In the genomic region with DNA sequence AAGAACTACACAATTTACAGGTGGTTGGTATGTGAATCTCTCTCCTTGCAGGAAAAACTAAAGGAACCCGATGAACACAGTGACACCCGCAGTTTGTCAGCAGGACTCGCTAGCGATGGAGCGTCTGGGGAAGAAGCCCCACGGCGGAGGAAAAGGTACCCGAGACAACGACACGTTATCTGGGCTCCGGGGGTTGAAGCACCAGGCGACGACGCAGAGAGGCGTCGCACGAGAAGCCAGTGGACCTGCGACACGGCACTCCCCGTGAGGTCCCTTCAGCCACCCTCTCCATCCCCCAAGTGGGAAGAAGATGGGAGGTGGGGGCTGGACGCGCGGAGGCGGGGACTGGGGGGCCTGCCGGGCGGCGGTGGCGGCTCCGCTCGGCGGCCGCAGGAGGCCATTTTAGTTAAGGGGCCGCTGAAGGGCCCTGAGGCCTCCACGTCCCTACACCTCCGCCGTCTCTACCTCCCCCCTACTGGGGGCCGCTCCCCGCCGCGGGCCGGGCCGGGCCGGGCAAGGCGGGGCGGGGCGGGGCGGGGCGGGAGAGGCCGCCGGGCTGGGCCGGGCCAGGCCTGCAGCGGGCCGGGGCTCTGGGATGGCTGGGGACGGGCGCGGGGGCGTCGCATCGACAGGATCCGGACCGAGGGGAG, we compare ENCODE assay signal across 8 cellular contexts. TPM values are rescaled to one million over a fixed set of nuclear protein-coding genes. Genes with fewer than 3 reads are reported as not detected.
DNase-seq lines count a peak whose midpoint lies in the region; ATAC-seq, FAIRE-seq and TF ChIP-seq lines count a peak whose summit lies in the region.

No MANE protein-coding gene starts in this region.

- no peak overlapping the region for H2AFZ ChIP-seq in OCI-LY1 (ENCODE audit: low read length)
- H2AFZ ChIP-seq in neuronal stem cell (ENCODE audit: low read length): peak overlapping the region; percentile 96

- H2BK5ac ChIP-seq in neuronal stem cell (ENCODE audit: low read length): peak overlapping the region; percentile 79

- H4K8ac ChIP-seq in neuronal stem cell (ENCODE audit: low read depth, low read length): no peak overlapping the region

- peak overlapping the region; percentile 96 for H3K4me2 ChIP-seq in OCI-LY1 (ENCODE audit: low read length)
- peak overlapping the region; percentile 95 for H3K4me2 ChIP-seq in neuronal stem cell (ENCODE audit: insufficient read depth, low read length, poor library complexity, severe bottlenecking)

- H3K4ac ChIP-seq in neuronal stem cell (ENCODE audit: low read length): no peak overlapping the region

- H3K27ac ChIP-seq in A673 (ENCODE audit: low read depth, low read length, poor library complexity, severe bottlenecking) (peak overlapping the region; percentile 90), OCI-LY1 (ENCODE audit: low read depth, low read length, poor library complexity, severe bottlenecking) (peak overlapping the region; percentile 47), neuronal stem cell (replicated peaks; ENCODE audit: low read length) (peak overlapping the region; percentile 13), thoracic aorta (peak overlapping the region; percentile 95)

- intact Hi-C loops in A673 (cut with micrococcal nuclease; ENCODE audit: unreplicated experiment): no loop called here

- H2BK120ac ChIP-seq in neuronal stem cell (ENCODE audit: low read depth, low read length): peak overlapping the region; percentile 47

- H3K18ac ChIP-seq in neuronal stem cell (ENCODE audit: low read length): peak overlapping the region; percentile 98

- no peaks in the 10 kb centered on the region for H3K27me3 ChIP-seq in A673 (replicated peaks; ENCODE audit: insufficient read depth, low read depth, low read length, poor library complexity)
- no peaks in the 10 kb centered on the region; the same call in 1 of the 2 replicates for H3K27me3 ChIP-seq in OCI-LY1 (ENCODE audit: insufficient read depth, low read length)
- peaks cover 0 to 14% (median 11%) of the 10 kb centered on the region in 3 experiments for H3K27me3 ChIP-seq in neuronal stem cell (ENCODE audit: control insufficient read depth in 3 of 3, insufficient read depth in 3 of 3, low read depth in 1 of 3, low read length in 3 of 3)
- H3K27me3 ChIP-seq in thoracic aorta (replicated peaks; ENCODE audit: insufficient read depth): no peaks in the 10 kb centered on the region

- H3K9ac ChIP-seq in OCI-LY1 (ENCODE audit: low read length): peak overlapping the region; percentile 83
- H3K9ac ChIP-seq in neuronal stem cell (ENCODE audit: low read depth, low read length, poor library complexity): peak overlapping the region; percentile 95

- peak overlapping the region; percentile 77 for H3K14ac ChIP-seq in neuronal stem cell (ENCODE audit: low read length)

- no peak overlapping the region for H2BK12ac ChIP-seq in neuronal stem cell (ENCODE audit: low read length)

- POLR2A ChIA-PET in A673 (lab: Charles Lee; ENCODE audit: low non-redundant PET): no interaction called here

- peak; percentile 36 for ATAC-seq in GM18505 (IDR thresholded peaks at IDR 0.05; ENCODE audit: unreplicated experiment)
- peak; percentile 45 for ATAC-seq in HG03045 (IDR thresholded peaks at IDR 0.05; ENCODE audit: unreplicated experiment)
- ATAC-seq in thoracic aorta (ENCODE audit: insufficient number of reproducible peaks, low FRiP score, low read depth): peak; percentile 23

- no peaks in the 10 kb centered on the region for H3K9me2 ChIP-seq in OCI-LY1 (ENCODE audit: low read depth, low read length)

- H4K20me1 ChIP-seq in OCI-LY1 (ENCODE audit: insufficient read depth, low read length): 0 out of 2 replicates have a peak, but pooled peaks cover 2% of the 10 kb centered on the region

- TF ChIP-seq POLR2A in GM18505 (IDR thresholded peaks at IDR 0.05; ENCODE audit: borderline replicate concordance, extremely low read depth, insufficient read depth, insufficient read length): no peak

- no peaks in the 10 kb centered on the region for H3F3A ChIP-seq in OCI-LY1 (ENCODE audit: insufficient read depth, low read length)

- H3K9me3 ChIP-seq in A673 (ENCODE audit: low read depth, low read length, poor library complexity, severe bottlenecking) (no peaks in the 10 kb centered on the region), OCI-LY1 (ENCODE audit: low read length) (no peaks in the 10 kb centered on the region), neuronal stem cell (replicated peaks in 1 of 2; ENCODE audit: control insufficient read depth in 2 of 2, insufficient read depth in 1 of 2, low read depth in 1 of 2, low read length in 2 of 2) (peaks cover 0 to 10% of the 10 kb centered on the region in 2 donors), thoracic aorta (no peaks in the 10 kb centered on the region)

- H4K91ac ChIP-seq in neuronal stem cell (ENCODE audit: low read depth, low read length, poor library complexity): no peak overlapping the region

- no peak for FAIRE-seq in frontal cortex (lab: Jason Lieb, UNC)

- no peak overlapping the region for H2BK15ac ChIP-seq in neuronal stem cell (ENCODE audit: low read length)

- peak; percentile 64 for DNase-seq in A673 (ENCODE audit: low spot score)
- peak; percentile 84 for DNase-seq in activated effector memory CD4-positive, alpha-beta T cell treated with anti-CD3 and anti-CD28 coated beads, Interleukin-2, amount 50 U/mL, for 16 hours
- peak; percentile 55 to 69 for DNase-seq in frontal cortex (ENCODE audit: low spot score in 2 of 2)
- peak; percentile 26 for DNase-seq in neuronal stem cell (ENCODE audit: low spot score)
- no peak for DNase-seq in thoracic aorta (ENCODE audit: low spot score)

- H3K79me1 ChIP-seq in neuronal stem cell (ENCODE audit: low read depth, low read length): no peaks in the 10 kb centered on the region

- no TSS peak for BruUV-seq in A673 (replicated peaks; lab: Mats Ljungman, UMichigan)

- H3K36me3 ChIP-seq in A673 (ENCODE audit: insufficient read depth, low read length, poor library complexity, severe bottlenecking) (peaks cover 13% of the 10 kb centered on the region), OCI-LY1 (ENCODE audit: insufficient read depth, low read length) (peaks cover 33% of the 10 kb centered on the region), neuronal stem cell (replicated peaks in 1 of 2; ENCODE audit: control insufficient read depth in 2 of 2, insufficient read depth in 2 of 2, low read length in 2 of 2) (peaks cover 0 to 46% of the 10 kb centered on the region in 2 donors), thoracic aorta (no peaks in the 10 kb centered on the region)

- peak overlapping the region; percentile 94 for H3K4me3 ChIP-seq in A673 (ENCODE audit: low read depth, low read length, poor library complexity, severe bottlenecking)
- peak overlapping the region; percentile 80 for H3K4me3 ChIP-seq in OCI-LY1 (ENCODE audit: low read depth, low read length, poor library complexity, severe bottlenecking)
- peak overlapping the region; percentile 92 to 99 for H3K4me3 ChIP-seq in neuronal stem cell (ENCODE audit: low read length in 2 of 2)
- H3K4me3 ChIP-seq in thoracic aorta: peak overlapping the region; percentile 98

- H2AK5ac ChIP-seq in neuronal stem cell (ENCODE audit: low read depth, low read length): peak overlapping the region; percentile 71

- TF ChIP-seq CTCF in A673 (conservative IDR thresholded peaks at IDR 0.05; ENCODE audit: low read depth, low read length) (no peak), OCI-LY1 (IDR thresholded peaks at IDR 0.05; ENCODE audit: low read length) (no peak), thoracic aorta (IDR thresholded peaks at IDR 0.05) (no peak)

- H3K4me1 ChIP-seq in A673 (ENCODE audit: insufficient read depth, low read length, poor library complexity, severe bottlenecking) (peaks cover 13% of the 10 kb centered on the region), OCI-LY1 (ENCODE audit: insufficient read depth, low read length, severe bottlenecking) (peaks cover 18% of the 10 kb centered on the region), neuronal stem cell (ENCODE audit: control insufficient read depth in 2 of 2, insufficient read depth in 1 of 2, low read depth in 1 of 2, low read length in 2 of 2) (peaks cover 5 to 8% of the 10 kb centered on the region in 2 donors), thoracic aorta (ENCODE audit: control insufficient read depth in 1 of 2, low read depth in 2 of 2) (peaks cover 17 to 47% of the 10 kb centered on the region in 2 donors)

- H3K23ac ChIP-seq in neuronal stem cell (ENCODE audit: low read depth, low read length, poor library complexity): peak overlapping the region; percentile 12

- CTCF ChIA-PET in A673 (lab: Charles Lee): no interaction called here

- H3K79me2 ChIP-seq in OCI-LY1 (ENCODE audit: insufficient read depth, low read length): peaks cover 50% of the 10 kb centered on the region

- no CpG with 5 or more reads among the region's 61 CpGs for WGBS in neuronal stem cell (ENCODE audit: extremely low coverage in 2 of 2, insufficient read length in 2 of 2, insufficient replicate concordance in 1 of 2), 2 donors

RNA-seq across cellular contexts. Expression of gene ZFR, which starts 0.9 kb away (rescaled TPM):
- total RNA-seq in A673 (2021) (104 and 110 TPM in 2 replicates), frontal cortex (144 TPM), thoracic aorta (10 to 100 TPM; 54.2 to 78.6 TPM)
- polyA plus RNA-seq in neuronal stem cell (2013, experiment 1 of 2): 66.1 TPM
- 66.4 TPM for polyA plus RNA-seq in neuronal stem cell (2013, experiment 2 of 2)

Comparison
In these comparisons a context has a peak if more than half of its experiments do, and no peak if none do; other contexts are left out.
1. H3K27ac ChIP-seq: peak in every context shown above with its lines; median percentile 95 in thoracic aorta; 90 in A673; 47 in OCI-LY1; 13 in neuronal stem cell.